ENCODE assay signal across 1 cellular context in genomic region chr11:3163241-3163981, GRCh38.
TF ChIP-seq lines count a peak whose summit lies in the region.

No MANE protein-coding gene starts in this region.

TF ChIP-seq in K562, 482 proteins besides CTCF, POLR2A, EP300 and RAD21:
- peak; percentile 37; the same call in 1 of the 2 replicates for TF ChIP-seq VEZF1 (CRISPR knock-in tag; IDR thresholded peaks at IDR 0.05)
- TF ChIP-seq, protein P1, sequence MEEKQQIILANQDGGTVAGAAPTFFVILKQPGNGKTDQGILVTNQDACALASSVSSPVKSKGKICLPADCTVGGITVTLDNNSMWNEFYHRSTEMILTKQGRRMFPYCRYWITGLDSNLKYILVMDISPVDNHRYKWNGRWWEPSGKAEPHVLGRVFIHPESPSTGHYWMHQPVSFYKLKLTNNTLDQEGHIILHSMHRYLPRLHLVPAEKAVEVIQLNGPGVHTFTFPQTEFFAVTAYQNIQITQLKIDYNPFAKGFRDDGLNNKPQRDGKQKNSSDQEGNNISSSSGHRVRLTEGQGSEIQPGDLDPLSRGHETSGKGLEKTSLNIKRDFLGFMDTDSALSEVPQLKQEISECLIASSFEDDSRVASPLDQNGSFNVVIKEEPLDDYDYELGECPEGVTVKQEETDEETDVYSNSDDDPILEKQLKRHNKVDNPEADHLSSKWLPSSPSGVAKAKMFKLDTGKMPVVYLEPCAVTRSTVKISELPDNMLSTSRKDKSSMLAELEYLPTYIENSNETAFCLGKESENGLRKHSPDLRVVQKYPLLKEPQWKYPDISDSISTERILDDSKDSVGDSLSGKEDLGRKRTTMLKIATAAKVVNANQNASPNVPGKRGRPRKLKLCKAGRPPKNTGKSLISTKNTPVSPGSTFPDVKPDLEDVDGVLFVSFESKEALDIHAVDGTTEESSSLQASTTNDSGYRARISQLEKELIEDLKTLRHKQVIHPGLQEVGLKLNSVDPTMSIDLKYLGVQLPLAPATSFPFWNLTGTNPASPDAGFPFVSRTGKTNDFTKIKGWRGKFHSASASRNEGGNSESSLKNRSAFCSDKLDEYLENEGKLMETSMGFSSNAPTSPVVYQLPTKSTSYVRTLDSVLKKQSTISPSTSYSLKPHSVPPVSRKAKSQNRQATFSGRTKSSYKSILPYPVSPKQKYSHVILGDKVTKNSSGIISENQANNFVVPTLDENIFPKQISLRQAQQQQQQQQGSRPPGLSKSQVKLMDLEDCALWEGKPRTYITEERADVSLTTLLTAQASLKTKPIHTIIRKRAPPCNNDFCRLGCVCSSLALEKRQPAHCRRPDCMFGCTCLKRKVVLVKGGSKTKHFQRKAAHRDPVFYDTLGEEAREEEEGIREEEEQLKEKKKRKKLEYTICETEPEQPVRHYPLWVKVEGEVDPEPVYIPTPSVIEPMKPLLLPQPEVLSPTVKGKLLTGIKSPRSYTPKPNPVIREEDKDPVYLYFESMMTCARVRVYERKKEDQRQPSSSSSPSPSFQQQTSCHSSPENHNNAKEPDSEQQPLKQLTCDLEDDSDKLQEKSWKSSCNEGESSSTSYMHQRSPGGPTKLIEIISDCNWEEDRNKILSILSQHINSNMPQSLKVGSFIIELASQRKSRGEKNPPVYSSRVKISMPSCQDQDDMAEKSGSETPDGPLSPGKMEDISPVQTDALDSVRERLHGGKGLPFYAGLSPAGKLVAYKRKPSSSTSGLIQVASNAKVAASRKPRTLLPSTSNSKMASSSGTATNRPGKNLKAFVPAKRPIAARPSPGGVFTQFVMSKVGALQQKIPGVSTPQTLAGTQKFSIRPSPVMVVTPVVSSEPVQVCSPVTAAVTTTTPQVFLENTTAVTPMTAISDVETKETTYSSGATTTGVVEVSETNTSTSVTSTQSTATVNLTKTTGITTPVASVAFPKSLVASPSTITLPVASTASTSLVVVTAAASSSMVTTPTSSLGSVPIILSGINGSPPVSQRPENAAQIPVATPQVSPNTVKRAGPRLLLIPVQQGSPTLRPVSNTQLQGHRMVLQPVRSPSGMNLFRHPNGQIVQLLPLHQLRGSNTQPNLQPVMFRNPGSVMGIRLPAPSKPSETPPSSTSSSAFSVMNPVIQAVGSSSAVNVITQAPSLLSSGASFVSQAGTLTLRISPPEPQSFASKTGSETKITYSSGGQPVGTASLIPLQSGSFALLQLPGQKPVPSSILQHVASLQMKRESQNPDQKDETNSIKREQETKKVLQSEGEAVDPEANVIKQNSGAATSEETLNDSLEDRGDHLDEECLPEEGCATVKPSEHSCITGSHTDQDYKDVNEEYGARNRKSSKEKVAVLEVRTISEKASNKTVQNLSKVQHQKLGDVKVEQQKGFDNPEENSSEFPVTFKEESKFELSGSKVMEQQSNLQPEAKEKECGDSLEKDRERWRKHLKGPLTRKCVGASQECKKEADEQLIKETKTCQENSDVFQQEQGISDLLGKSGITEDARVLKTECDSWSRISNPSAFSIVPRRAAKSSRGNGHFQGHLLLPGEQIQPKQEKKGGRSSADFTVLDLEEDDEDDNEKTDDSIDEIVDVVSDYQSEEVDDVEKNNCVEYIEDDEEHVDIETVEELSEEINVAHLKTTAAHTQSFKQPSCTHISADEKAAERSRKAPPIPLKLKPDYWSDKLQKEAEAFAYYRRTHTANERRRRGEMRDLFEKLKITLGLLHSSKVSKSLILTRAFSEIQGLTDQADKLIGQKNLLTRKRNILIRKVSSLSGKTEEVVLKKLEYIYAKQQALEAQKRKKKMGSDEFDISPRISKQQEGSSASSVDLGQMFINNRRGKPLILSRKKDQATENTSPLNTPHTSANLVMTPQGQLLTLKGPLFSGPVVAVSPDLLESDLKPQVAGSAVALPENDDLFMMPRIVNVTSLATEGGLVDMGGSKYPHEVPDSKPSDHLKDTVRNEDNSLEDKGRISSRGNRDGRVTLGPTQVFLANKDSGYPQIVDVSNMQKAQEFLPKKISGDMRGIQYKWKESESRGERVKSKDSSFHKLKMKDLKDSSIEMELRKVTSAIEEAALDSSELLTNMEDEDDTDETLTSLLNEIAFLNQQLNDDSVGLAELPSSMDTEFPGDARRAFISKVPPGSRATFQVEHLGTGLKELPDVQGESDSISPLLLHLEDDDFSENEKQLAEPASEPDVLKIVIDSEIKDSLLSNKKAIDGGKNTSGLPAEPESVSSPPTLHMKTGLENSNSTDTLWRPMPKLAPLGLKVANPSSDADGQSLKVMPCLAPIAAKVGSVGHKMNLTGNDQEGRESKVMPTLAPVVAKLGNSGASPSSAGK (IDR thresholded peaks at IDR 0.05), result no peak
- no peak for TF ChIP-seq PHF21A (IDR thresholded peaks at IDR 0.05; ENCODE audit: borderline replicate concordance, low read depth)
- TF ChIP-seq RBFOX2 (IDR thresholded peaks at IDR 0.05; ENCODE audit: low read depth, low read length), result peak; percentile 31; the same call in 1 of the 2 replicates
- TF ChIP-seq, protein P2, sequence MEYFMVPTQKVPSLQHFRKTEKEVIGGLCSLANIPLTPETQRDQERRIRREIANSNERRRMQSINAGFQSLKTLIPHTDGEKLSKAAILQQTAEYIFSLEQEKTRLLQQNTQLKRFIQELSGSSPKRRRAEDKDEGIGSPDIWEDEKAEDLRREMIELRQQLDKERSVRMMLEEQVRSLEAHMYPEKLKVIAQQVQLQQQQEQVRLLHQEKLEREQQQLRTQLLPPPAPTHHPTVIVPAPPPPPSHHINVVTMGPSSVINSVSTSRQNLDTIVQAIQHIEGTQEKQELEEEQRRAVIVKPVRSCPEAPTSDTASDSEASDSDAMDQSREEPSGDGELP (CRISPR knock-in tag; IDR thresholded peaks at IDR 0.05; ENCODE audit: borderline replicate concordance), result peak; percentile 41; the same call in 1 of the 2 replicates
- peak; percentile 15; the same call in 1 of the 2 replicates for TF ChIP-seq CBFA2T3 (IDR thresholded peaks at IDR 0.05)
- TF ChIP-seq KAT7 (CRISPR knock-in tag; IDR thresholded peaks at IDR 0.05; ENCODE audit: borderline replicate concordance), result no peak
- 0 out of 2 replicates have a peak, but pooled peaks have one; percentile 26 for TF ChIP-seq POLR2G (IDR thresholded peaks at IDR 0.05; ENCODE audit: low read depth, low read length)
- TF ChIP-seq, protein P3, sequence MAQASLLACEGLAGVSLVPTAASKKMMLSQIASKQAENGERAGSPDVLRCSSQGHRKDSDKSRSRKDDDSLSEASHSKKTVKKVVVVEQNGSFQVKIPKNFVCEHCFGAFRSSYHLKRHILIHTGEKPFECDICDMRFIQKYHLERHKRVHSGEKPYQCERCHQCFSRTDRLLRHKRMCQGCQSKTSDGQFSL (CRISPR knock-in tag; IDR thresholded peaks at IDR 0.05), result no peak
- TF ChIP-seq, protein P3 (tag; IDR thresholded peaks at IDR 0.05), result peak in 1 of 2 experiments; percentile 37; a peak in 1 of 4 replicates
- TF ChIP-seq MAX (CRISPR knock-in tag; IDR thresholded peaks at IDR 0.05), result peak; percentile 47; the same call in 1 of the 2 replicates
- no peak for TF ChIP-seq XRCC4 (IDR thresholded peaks at IDR 0.05; ENCODE audit: extremely low read depth, insufficient read depth, insufficient read length)
- TF ChIP-seq PURB (CRISPR knock-in tag; IDR thresholded peaks at IDR 0.05; ENCODE audit: low read depth), result no peak
- no peak for TF ChIP-seq KDM4B (IDR thresholded peaks at IDR 0.05; ENCODE audit: borderline replicate concordance in 2 of 2, low read depth in 1 of 2)
- TF ChIP-seq RCOR1 (IDR thresholded peaks at IDR 0.05; ENCODE audit: borderline replicate concordance in 1 of 2, low read depth in 2 of 2, low read length in 2 of 2), result peak in 1 of 2 experiments; percentile 64; a peak in 2 of 4 replicates
- TF ChIP-seq NFE2 (IDR thresholded peaks at IDR 0.05; ENCODE audit: low read depth), result 0 out of 2 replicates have a peak, but pooled peaks have one; percentile 5
